8 cellular contexts compared by ENCODE assay signal in genomic region chr11:121655481-121656332, GRCh38.
DNase-seq lines count a peak whose midpoint lies in the region; ATAC-seq and TF ChIP-seq lines count a peak whose summit lies in the region.

No MANE protein-coding gene starts in this region.

- H3K4me1 ChIP-seq in adrenal gland (replicated peaks in 1 of 2) (peaks cover 0 to 15% of the 10 kb centered on the region in 2 donors), heart left ventricle (peaks cover 0 to 21% (median 12%) of the 10 kb centered on the region in 12 donors)

- DNase-seq in GM10248 (ENCODE audit: extremely low spot score): peak; percentile 91
- peak; percentile 85 for DNase-seq in NB4 (ENCODE audit: low read depth)
- peak; percentile 40 for DNase-seq in T follicular helper cell (ENCODE audit: low read depth)
- peak; percentile 83 to 93 (median 87) for DNase-seq in adrenal gland
- DNase-seq in heart left ventricle: peak; percentile 87 to 93 (median 91)
- DNase-seq in pons (ENCODE audit: low spot score): peak; percentile 93
- DNase-seq in type B pancreatic cell (ENCODE audit: extremely low spot score, unreplicated experiment): peak; percentile 95

- CTCF ChIA-PET in GM10248 (lab: Yijun Ruan, JAX): interaction anchor here (0.8 to 5.7 kb wide), 24 partner anchors 8 to 861 kb away, joined by 3 to 60 read pairs (median 4); no protein-coding TSS in a partner anchor

- no peaks in the 10 kb centered on the region for H3K36me3 Mint-ChIP-seq in type B pancreatic cell

- 1 to 2% (median 1%) methylated on average over 18 to 48 of the region's 48 CpGs for WGBS in adrenal gland, 4 donors
- 0 to 1% (median 1%) methylated on average over 48 of the region's 48 CpGs for WGBS in heart left ventricle, 4 donors

- intact Hi-C loops in adrenal gland (cut with DNase I) (loop anchor here in 1 of 2 donors (5.0 kb wide), 2 partner anchors 447 to 547 kb away; no protein-coding TSS in a partner anchor), heart left ventricle (cut with DNase I) (loop anchor here (1.0 to 10.0 kb wide), 22 partner anchors 45 to 852 kb away; no protein-coding TSS in a partner anchor)

- H3K4me3 ChIP-seq in NB4 (ENCODE audit: low read depth, low read length) (peak overlapping the region; percentile 63), adrenal gland (peak overlapping the region in 3 of 4 donors; percentile 13 to 43 (median 27)), heart left ventricle (peak overlapping the region; percentile 12 to 62 (median 50))

- peaks cover 39% of the 10 kb centered on the region for H3K4me1 Mint-ChIP-seq in type B pancreatic cell (ENCODE audit: unreplicated experiment)

- no peaks in the 10 kb centered on the region for H3K27me3 ChIP-seq in adrenal gland
- no peaks in the 10 kb centered on the region for H3K27me3 ChIP-seq in heart left ventricle

- H3K9me3 Mint-ChIP-seq in type B pancreatic cell: no peaks in the 10 kb centered on the region

- H3K9me3 ChIP-seq in adrenal gland (replicated peaks in 1 of 3): no peaks in the 10 kb centered on the region
- no peaks in the 10 kb centered on the region for H3K9me3 ChIP-seq in heart left ventricle

- H3K27ac ChIP-seq in adrenal gland: peak overlapping the region; percentile 80 to 94 (median 83)
- peak overlapping the region; percentile 82 to 96 (median 93) for H3K27ac ChIP-seq in heart left ventricle

- H3K36me3 ChIP-seq in adrenal gland (replicated peaks in 1 of 2) (no peaks in the 10 kb centered on the region), heart left ventricle (no peaks in the 10 kb centered on the region)

- TF ChIP-seq POLR2A in NB4 (IDR thresholded peaks at IDR 0.05; ENCODE audit: extremely low read depth, insufficient read length) (no peak), adrenal gland (IDR thresholded peaks at IDR 0.05) (peak in 1 of 2 donors; percentile 5), heart left ventricle (IDR thresholded peaks at IDR 0.05) (no peak)

- peaks cover 6% of the 10 kb centered on the region for H3K27me3 Mint-ChIP-seq in type B pancreatic cell

- POLR2A ChIA-PET in GM10248 (lab: Yijun Ruan, JAX): no interaction called here

- peak overlapping the region; percentile 92 for H3K27ac Mint-ChIP-seq in type B pancreatic cell

- TF ChIP-seq CTCF in GM10248 (IDR thresholded peaks at IDR 0.05; ENCODE audit: control extremely low read depth, extremely low read depth, low read depth, missing control alignments) (peak; percentile 93), NB4 (IDR thresholded peaks at IDR 0.05; ENCODE audit: low read depth, low read length) (peak; percentile 87), adrenal gland (IDR thresholded peaks at IDR 0.05) (peak; percentile 77 to 95 (median 88)), heart left ventricle (IDR thresholded peaks at IDR 0.05) (peak; percentile 76 to 89 (median 84)), type B pancreatic cell (conservative IDR thresholded peaks at IDR 0.05) (peak; percentile 88)

- peak; percentile 81 for ATAC-seq in HG02571 (IDR thresholded peaks at IDR 0.05; ENCODE audit: unreplicated experiment)
- peak; percentile 90 to 96 (median 94) for ATAC-seq in heart left ventricle

- peak overlapping the region; percentile 91 for H3K4me3 Mint-ChIP-seq in type B pancreatic cell

Comparison
In these comparisons a context has a peak if more than half of its experiments do, and no peak if none do; other contexts are left out.
1. Peak in every context shown above with its lines: DNase-seq, ATAC-seq, H3K4me3 ChIP-seq and H3K27ac ChIP-seq.
2. DNase-seq: peak in every context shown above with its lines; median percentile 95 in type B pancreatic cell; 93 in pons; 91 in GM10248; 91 in heart left ventricle; 87 in adrenal gland; 85 in NB4; 40 in T follicular helper cell.